Comparison of ENCODE assay signal across 8 cellular contexts in genomic region chr20:5078399-5078958, GRCh38. TPM values are rescaled to one million over a fixed set of nuclear protein-coding genes. Genes with fewer than 3 reads are reported as not detected.
DNase-seq lines count a peak whose midpoint lies in the region; ATAC-seq, FAIRE-seq and TF ChIP-seq lines count a peak whose summit lies in the region.

No MANE protein-coding gene starts in this region.

- peak overlapping the region; percentile 97 for H3K27ac Mint-ChIP-seq in activated CD4-positive, alpha-beta T cell treated with anti-CD3 and anti-CD28 coated beads, Interleukin-2, amount 10 ng/mL, durations not matched to agents 7 days and 5 days
- H3K27ac Mint-ChIP-seq in effector memory CD8-positive, alpha-beta T cell, result peak overlapping the region; percentile 92 to 95

- no peaks in the 10 kb centered on the region for H3K9me3 Mint-ChIP-seq in activated CD4-positive, alpha-beta T cell treated with anti-CD3 and anti-CD28 coated beads, Interleukin-2, amount 10 ng/mL, durations not matched to agents 7 days and 5 days
- no peaks in the 10 kb centered on the region for H3K9me3 Mint-ChIP-seq in effector memory CD8-positive, alpha-beta T cell

- H3K9me3 ChIP-seq in pancreas (no peaks in the 10 kb centered on the region), tibial nerve (no peaks in the 10 kb centered on the region)

- no peaks in the 10 kb centered on the region for H3K27me3 Mint-ChIP-seq in activated CD4-positive, alpha-beta T cell treated with anti-CD3 and anti-CD28 coated beads, Interleukin-2, amount 10 ng/mL, durations not matched to agents 7 days and 5 days
- no peaks in the 10 kb centered on the region for H3K27me3 Mint-ChIP-seq in effector memory CD8-positive, alpha-beta T cell

- H3K4me1 ChIP-seq in pancreas (peaks cover 0 to 3% (median 0%) of the 10 kb centered on the region in 3 donors), tibial nerve (peaks cover 0 to 35% (median 29%) of the 10 kb centered on the region in 4 donors)

- TF ChIP-seq CTCF in pancreas (IDR thresholded peaks at IDR 0.05) (no peak), tibial nerve (IDR thresholded peaks at IDR 0.05) (no peak)

- DNase-seq in Daoy (ENCODE audit: low read depth), result peak; percentile 89
- DNase-seq in LoVo (ENCODE audit: low spot score), result peak; percentile 67
- DNase-seq in activated CD4-positive, alpha-beta T cell treated with anti-CD3 and anti-CD28 coated beads, Interleukin-2, amount 10 ng/mL, durations not matched to agents 7 days and 5 days, result peak; percentile 92
- peak; percentile 74 to 77 (median 75) for DNase-seq in effector memory CD8-positive, alpha-beta T cell
- DNase-seq in pancreas, result peak in 1 of 6 donors; percentile 61
- peak; percentile 24 to 50 for DNase-seq in tibial nerve (ENCODE audit: low spot score in 2 of 2)
- no peak for DNase-seq in NCI-H1092 treated with DMSO at 0.1 percent for 48 hours (lab: John Stamatoyannopoulos, UW)

- no peak for FAIRE-seq in pancreas (lab: Jason Lieb, UNC)

- peak overlapping the region in 2 of 4 donors; percentile 51 to 52 for H3K27ac ChIP-seq in pancreas
- peak overlapping the region in 3 of 4 donors; percentile 67 to 83 (median 76) for H3K27ac ChIP-seq in tibial nerve

- CTCF ChIA-PET in activated CD4-positive, alpha-beta T cell treated with anti-CD3 and anti-CD28 coated beads, Interleukin-2, amount 10 ng/mL, durations not matched to agents 7 days and 5 days (lab: Charles Lee), result interaction anchor here (0.6 to 2.3 kb wide), 4 partner anchors 10 to 167 kb away, joined by 4 to 7 read pairs (median 4); no protein-coding TSS in a partner anchor

- peak in 1 of 2 donors; percentile 71 for TF ChIP-seq EP300 in tibial nerve (IDR thresholded peaks at IDR 0.05)

- peak; percentile 90 for ATAC-seq in GM21717 (IDR thresholded peaks at IDR 0.05; ENCODE audit: unreplicated experiment)
- ATAC-seq in effector memory CD8-positive, alpha-beta T cell (replicated peaks), result peak; percentile 94
- peak in 3 of 4 donors; percentile 74 to 83 (median 77) for ATAC-seq in pancreas

- no peaks in the 10 kb centered on the region for H3K36me3 Mint-ChIP-seq in activated CD4-positive, alpha-beta T cell treated with anti-CD3 and anti-CD28 coated beads, Interleukin-2, amount 10 ng/mL, durations not matched to agents 7 days and 5 days (ENCODE audit: low read depth)
- peaks cover 4% of the 10 kb centered on the region for H3K36me3 Mint-ChIP-seq in effector memory CD8-positive, alpha-beta T cell (ENCODE audit: insufficient read depth)

- no peaks in the 10 kb centered on the region for H3K27me3 ChIP-seq in pancreas
- H3K27me3 ChIP-seq in tibial nerve, result no peaks in the 10 kb centered on the region

- intact Hi-C loops in pancreas (cut with DNase I), result no loop called here

- 71 to 73% methylated on average over 11 of the region's 11 CpGs for WGBS in pancreas, 2 donors
- whole genome bisulfite sequencing in tibial nerve, 2 donors, result 63 to 74% methylated on average over 11 of the region's 11 CpGs

- TF ChIP-seq POLR2A in tibial nerve (IDR thresholded peaks at IDR 0.05), result no peak

- POLR2A ChIA-PET in activated CD4-positive, alpha-beta T cell treated with anti-CD3 and anti-CD28 coated beads, Interleukin-2, amount 10 ng/mL, durations not matched to agents 7 days and 5 days (lab: Charles Lee), result no interaction called here

- H3K4me1 Mint-ChIP-seq in activated CD4-positive, alpha-beta T cell treated with anti-CD3 and anti-CD28 coated beads, Interleukin-2, amount 10 ng/mL, durations not matched to agents 7 days and 5 days, result peaks cover 59% of the 10 kb centered on the region
- H3K4me1 Mint-ChIP-seq in effector memory CD8-positive, alpha-beta T cell (ENCODE audit: low read depth in 2 of 2), result peaks cover 29 to 35% of the 10 kb centered on the region in 2 donors

- H3K4me3 Mint-ChIP-seq in activated CD4-positive, alpha-beta T cell treated with anti-CD3 and anti-CD28 coated beads, Interleukin-2, amount 10 ng/mL, durations not matched to agents 7 days and 5 days, result peak overlapping the region; percentile 64
- H3K4me3 Mint-ChIP-seq in effector memory CD8-positive, alpha-beta T cell, result peak overlapping the region; percentile 59 to 73

- no peaks in the 10 kb centered on the region for H3K36me3 ChIP-seq in pancreas
- H3K36me3 ChIP-seq in tibial nerve, result no peaks in the 10 kb centered on the region

- no peak overlapping the region for H3K4me3 ChIP-seq in pancreas
- H3K4me3 ChIP-seq in tibial nerve, result peak overlapping the region in 2 of 4 donors; percentile 18 to 24

RNA-seq across cellular contexts. Expression of gene TMEM230, which starts 34.4 kb away (rescaled TPM):
- 87.2 and 87.4 TPM in 2 replicates for total RNA-seq in Daoy (2014; rRNA removed; shearing (Covaris generic))
- total RNA-seq in activated CD4-positive, alpha-beta T cell treated with anti-CD3 and anti-CD28 coated beads, Interleukin-2, amount 10 ng/mL, durations not matched to agents 7 days and 5 days, result 10 to 100 TPM; 82.4 to 83.6 TPM
- 10 to 100 TPM; 28.2 to 49.7 (median 43.4) TPM for total RNA-seq in pancreas
- polyA plus RNA-seq in pancreas, result 10 to 100 TPM; 76.3 to 98.8 TPM
- 10 to 100 TPM; 55.9 to 88.1 (median 84.7) TPM for total RNA-seq in tibial nerve

RNA-seq across cellular contexts. Expression of gene PCNA, which starts 41.3 kb away (rescaled TPM):
- 405 and 436 TPM in 2 replicates for total RNA-seq in Daoy (2014; rRNA removed; shearing (Covaris generic))
- 100 to 1,000 TPM; 512 to 559 TPM for total RNA-seq in activated CD4-positive, alpha-beta T cell treated with anti-CD3 and anti-CD28 coated beads, Interleukin-2, amount 10 ng/mL, durations not matched to agents 7 days and 5 days
- 10 to 100 TPM; 10.9 to 23.2 (median 16.8) TPM for total RNA-seq in pancreas
- polyA plus RNA-seq in pancreas, result 10 to 100 TPM; 13.9 to 27.4 TPM
- total RNA-seq in tibial nerve, result 10 to 100 TPM; 28.2 to 42.8 (median 37.4) TPM

RNA-seq across cellular contexts. Expression of gene CDS2, which starts 48.3 kb away (rescaled TPM):
- total RNA-seq in Daoy (2014; rRNA removed; shearing (Covaris generic)), result 15.0 and 22.3 TPM in 2 replicates
- 10 to 100 TPM; 54.5 to 58.4 TPM for total RNA-seq in activated CD4-positive, alpha-beta T cell treated with anti-CD3 and anti-CD28 coated beads, Interleukin-2, amount 10 ng/mL, durations not matched to agents 7 days and 5 days
- total RNA-seq in pancreas (10 to 100 TPM; 12.7 to 27.1 (median 15.8) TPM), tibial nerve (10 to 100 TPM; 29.4 to 35.0 (median 34.1) TPM)
- 10 to 100 TPM in 1 of 2 donors, 1 to 10 TPM in 1; 4.6 to 11.8 TPM for polyA plus RNA-seq in pancreas
